Comparison of ENCODE assay signal across 4 cellular contexts in the genomic region with DNA sequence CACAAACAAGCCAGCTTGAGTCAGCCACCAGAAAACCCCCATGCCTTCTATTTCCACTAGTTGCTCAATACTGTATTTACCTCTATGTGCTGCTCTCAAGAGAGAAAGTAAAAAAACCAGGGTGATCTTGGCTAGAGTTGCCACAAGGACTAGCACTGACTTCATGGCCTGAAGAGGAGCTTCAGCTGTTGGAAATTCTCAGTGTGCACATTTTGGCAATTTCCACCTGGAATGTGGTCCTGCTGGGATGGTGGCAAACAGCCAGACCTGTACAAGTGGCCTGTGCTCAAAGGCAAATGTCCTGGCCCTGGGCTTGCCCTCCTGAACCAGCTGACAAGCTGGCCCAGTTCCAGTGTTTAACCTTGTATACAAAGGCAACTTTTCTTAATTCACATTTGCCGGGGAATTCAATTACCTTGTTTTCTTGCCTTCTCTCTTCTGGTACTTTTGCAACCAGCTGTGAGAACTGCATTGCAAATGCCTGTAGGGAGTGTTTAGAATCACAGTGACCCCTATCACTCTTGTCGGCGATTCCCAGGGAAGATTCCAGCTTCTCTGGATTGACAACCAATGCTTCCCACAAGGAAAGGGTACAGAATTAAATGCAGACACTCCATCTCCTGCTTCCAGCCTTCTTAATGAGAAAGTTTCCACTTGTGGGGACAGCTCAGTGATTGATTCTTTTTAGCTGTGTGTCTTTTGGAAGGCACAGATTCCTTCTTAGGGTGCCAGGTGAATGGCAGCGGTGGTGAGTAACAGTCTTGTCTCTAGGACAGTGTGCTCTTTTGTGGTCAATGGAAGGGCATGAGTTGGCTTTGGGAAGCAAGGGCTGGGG. TPM values are rescaled to one million over a fixed set of nuclear protein-coding genes. Genes with fewer than 3 reads are reported as not detected.
"Had no signal": no experiment of that assay in that cellular context is flagged by ENCODE, and none has a peak within 500 bp of the region (broad histone marks: within the 10 kb centered on the region; RNA-seq: fewer than 3 reads in every experiment).

No MANE protein-coding gene starts in this region.

RNA-seq across cellular contexts. Expression of a gene that starts 39.5 kb away (rescaled TPM):
- total RNA-seq: chondrocyte, fibroblast of villous mesenchyme, mammary epithelial cell, smooth muscle cell had no signal
